ENCODE assay signal across 8 cellular contexts in genomic region chr11:35404397-35404775, GRCh38.
DNase-seq lines count a peak whose midpoint lies in the region; ATAC-seq, FAIRE-seq and TF ChIP-seq lines count a peak whose summit lies in the region.

No MANE protein-coding gene starts in this region.

- H3K27ac Mint-ChIP-seq in activated naive CD4-positive, alpha-beta T cell treated with anti-CD3 and anti-CD28 coated beads, Interleukin-2, amount 10 ng/mL, durations not matched to agents 7 days and 5 days: no peak overlapping the region

- H3K36me3 Mint-ChIP-seq in activated naive CD4-positive, alpha-beta T cell treated with anti-CD3 and anti-CD28 coated beads, Interleukin-2, amount 10 ng/mL, durations not matched to agents 7 days and 5 days: no peaks in the 10 kb centered on the region

- H3K9me3 Mint-ChIP-seq in activated naive CD4-positive, alpha-beta T cell treated with anti-CD3 and anti-CD28 coated beads, Interleukin-2, amount 10 ng/mL, durations not matched to agents 7 days and 5 days: no peaks in the 10 kb centered on the region

- peaks cover 2% of the 10 kb centered on the region for H3K4me1 Mint-ChIP-seq in activated naive CD4-positive, alpha-beta T cell treated with anti-CD3 and anti-CD28 coated beads, Interleukin-2, amount 10 ng/mL, durations not matched to agents 7 days and 5 days

- H3K4me3 ChIP-seq in AG04449 (ENCODE audit: low read depth, low read length) (no peak overlapping the region), GM12865 (ENCODE audit: low read depth, low read length) (no peak overlapping the region)

- TF ChIP-seq CTCF in AG04449 (IDR thresholded peaks at IDR 0.05; ENCODE audit: insufficient read depth, low read length, missing control alignments) (peak; percentile 47), GM12865 (IDR thresholded peaks at IDR 0.05; ENCODE audit: insufficient read depth, low read depth, low read length, missing control alignments) (peak; percentile 41)

- no peak overlapping the region for H3K4me3 Mint-ChIP-seq in activated naive CD4-positive, alpha-beta T cell treated with anti-CD3 and anti-CD28 coated beads, Interleukin-2, amount 10 ng/mL, durations not matched to agents 7 days and 5 days

- no peak for DNase-seq in AG04449 (ENCODE audit: low read depth, low spot score)
- DNase-seq in GM12865 (ENCODE audit: low read depth): peak; percentile 31
- DNase-seq in RPMI8226: peak; percentile 6
- DNase-seq in iPS DF 19.7 (ENCODE audit: low read depth, low spot score): peak; percentile 48
- peak; percentile 39 for DNase-seq in urothelium cell line (ENCODE audit: low spot score)
- no peak for DNase-seq in activated naive CD4-positive, alpha-beta T cell treated with anti-CD3 and anti-CD28 coated beads, Interleukin-2, amount 10 ng/mL, durations not matched to agents 7 days and 5 days
- DNase-seq in activated CD8-positive, alpha-beta memory T cell treated with anti-CD3 and anti-CD28 coated beads, Interleukin-2, amount 50 U/mL, for 48 hours: no peak

- POLR2A ChIA-PET in AG04449 (lab: Yijun Ruan, JAX): no interaction called here

- H3K27me3 Mint-ChIP-seq in activated naive CD4-positive, alpha-beta T cell treated with anti-CD3 and anti-CD28 coated beads, Interleukin-2, amount 10 ng/mL, durations not matched to agents 7 days and 5 days: peaks cover 17% of the 10 kb centered on the region

- no peak for ATAC-seq in GM21526 (IDR thresholded peaks at IDR 0.05; ENCODE audit: low FRiP score, unreplicated experiment)

- CTCF ChIA-PET in AG04449 (lab: Yijun Ruan, JAX): interaction anchor here (1.0 to 4.9 kb wide), 12 partner anchors 9 to 512 kb away, joined by 3 to 34 read pairs (median 5); no protein-coding TSS in a partner anchor
- CTCF ChIA-PET in activated naive CD4-positive, alpha-beta T cell treated with anti-CD3 and anti-CD28 coated beads, Interleukin-2, amount 10 ng/mL, durations not matched to agents 7 days and 5 days (lab: Charles Lee): interaction anchor here (0.6 to 1.2 kb wide), 6 partner anchors 99 to 1043 kb away, joined by 3 to 4 read pairs (median 3); no protein-coding TSS in a partner anchor

- no peak for FAIRE-seq in urothelium cell line (lab: Jason Lieb, UNC)

Comparison
In these comparisons a context has a peak if more than half of its experiments do, and no peak if none do; other contexts are left out.
1. DNase-seq: peak in GM12865 (single experiment), RPMI8226 (single experiment), iPS DF 19.7 (single experiment) and urothelium cell line (single experiment); none in AG04449 (single experiment), activated naive CD4-positive, alpha-beta T cell treated with anti-CD3 and anti-CD28 coated beads, Interleukin-2, amount 10 ng/mL, durations not matched to agents 7 days and 5 days (single experiment) and activated CD8-positive, alpha-beta memory T cell treated with anti-CD3 and anti-CD28 coated beads, Interleukin-2, amount 50 U/mL, for 48 hours (single experiment).